ENCODE assay signal across 1 cellular context in the genomic region with DNA sequence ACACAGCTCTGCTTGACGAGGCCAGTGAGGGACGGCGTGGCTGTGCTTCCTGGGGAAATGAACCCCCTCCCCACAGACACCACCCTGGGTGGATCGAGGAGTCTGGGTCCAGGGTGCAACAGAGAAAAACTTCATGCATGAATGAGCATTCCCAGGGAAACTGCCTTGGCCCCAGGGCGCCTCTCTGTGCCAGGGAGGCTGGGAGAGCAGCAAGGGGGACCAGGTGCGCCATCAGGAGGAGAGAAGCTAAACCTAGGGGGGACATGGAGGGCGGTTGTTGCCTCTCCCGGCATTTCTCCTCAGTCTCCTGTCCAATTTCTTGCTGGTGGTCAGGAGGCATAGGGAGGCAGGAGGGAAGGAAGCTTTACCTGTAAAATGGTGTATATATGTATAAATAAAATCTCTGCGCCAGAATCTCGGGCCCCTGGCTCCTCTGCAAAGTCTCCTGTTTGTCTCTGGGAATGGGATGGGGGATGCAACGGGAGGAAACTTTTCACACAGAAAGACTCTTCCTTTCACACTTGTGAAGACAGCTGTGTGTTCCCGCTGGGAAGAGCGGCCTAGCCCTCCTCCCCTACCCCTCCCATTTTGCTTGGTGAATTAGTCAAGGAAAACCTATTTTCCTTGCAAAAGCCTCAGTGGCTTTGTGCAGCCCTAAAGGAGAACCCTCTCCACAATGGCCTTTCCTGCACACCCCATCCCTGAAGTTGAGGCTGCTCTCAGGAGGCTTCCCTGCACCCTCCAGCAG.
TF ChIP-seq lines count a peak whose summit lies in the region.

No MANE protein-coding gene starts in this region.

TF ChIP-seq in HCT116, 20 proteins besides CTCF, POLR2A, EP300 and RAD21:
- TF ChIP-seq FOSL1 (IDR thresholded peaks at IDR 0.05; ENCODE audit: low read depth) (no peak), POLR2AphosphoS5 (IDR thresholded peaks at IDR 0.05; ENCODE audit: low read depth, low read length) (no peak), YY1 (IDR thresholded peaks at IDR 0.05; ENCODE audit: extremely low read depth, insufficient replicate concordance, low read depth, low read length) (no peak), SRF (IDR thresholded peaks at IDR 0.05; ENCODE audit: low read depth) (no peak), CEBPB (IDR thresholded peaks at IDR 0.05; ENCODE audit: low read depth) (no peak), ZFX (IDR thresholded peaks at IDR 0.05) (no peak), EGR1 (IDR thresholded peaks at IDR 0.05; ENCODE audit: low read depth) (no peak), JUND (IDR thresholded peaks at IDR 0.05) (no peak)
- TF ChIP-seq, protein P1, sequence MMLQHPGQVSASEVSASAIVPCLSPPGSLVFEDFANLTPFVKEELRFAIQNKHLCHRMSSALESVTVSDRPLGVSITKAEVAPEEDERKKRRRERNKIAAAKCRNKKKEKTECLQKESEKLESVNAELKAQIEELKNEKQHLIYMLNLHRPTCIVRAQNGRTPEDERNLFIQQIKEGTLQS (IDR thresholded peaks at IDR 0.05): no peak
- TF ChIP-seq, protein P2, sequence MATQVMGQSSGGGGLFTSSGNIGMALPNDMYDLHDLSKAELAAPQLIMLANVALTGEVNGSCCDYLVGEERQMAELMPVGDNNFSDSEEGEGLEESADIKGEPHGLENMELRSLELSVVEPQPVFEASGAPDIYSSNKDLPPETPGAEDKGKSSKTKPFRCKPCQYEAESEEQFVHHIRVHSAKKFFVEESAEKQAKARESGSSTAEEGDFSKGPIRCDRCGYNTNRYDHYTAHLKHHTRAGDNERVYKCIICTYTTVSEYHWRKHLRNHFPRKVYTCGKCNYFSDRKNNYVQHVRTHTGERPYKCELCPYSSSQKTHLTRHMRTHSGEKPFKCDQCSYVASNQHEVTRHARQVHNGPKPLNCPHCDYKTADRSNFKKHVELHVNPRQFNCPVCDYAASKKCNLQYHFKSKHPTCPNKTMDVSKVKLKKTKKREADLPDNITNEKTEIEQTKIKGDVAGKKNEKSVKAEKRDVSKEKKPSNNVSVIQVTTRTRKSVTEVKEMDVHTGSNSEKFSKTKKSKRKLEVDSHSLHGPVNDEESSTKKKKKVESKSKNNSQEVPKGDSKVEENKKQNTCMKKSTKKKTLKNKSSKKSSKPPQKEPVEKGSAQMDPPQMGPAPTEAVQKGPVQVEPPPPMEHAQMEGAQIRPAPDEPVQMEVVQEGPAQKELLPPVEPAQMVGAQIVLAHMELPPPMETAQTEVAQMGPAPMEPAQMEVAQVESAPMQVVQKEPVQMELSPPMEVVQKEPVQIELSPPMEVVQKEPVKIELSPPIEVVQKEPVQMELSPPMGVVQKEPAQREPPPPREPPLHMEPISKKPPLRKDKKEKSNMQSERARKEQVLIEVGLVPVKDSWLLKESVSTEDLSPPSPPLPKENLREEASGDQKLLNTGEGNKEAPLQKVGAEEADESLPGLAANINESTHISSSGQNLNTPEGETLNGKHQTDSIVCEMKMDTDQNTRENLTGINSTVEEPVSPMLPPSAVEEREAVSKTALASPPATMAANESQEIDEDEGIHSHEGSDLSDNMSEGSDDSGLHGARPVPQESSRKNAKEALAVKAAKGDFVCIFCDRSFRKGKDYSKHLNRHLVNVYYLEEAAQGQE (IDR thresholded peaks at IDR 0.05; ENCODE audit: low read depth): no peak
- TF ChIP-seq, protein P3, sequence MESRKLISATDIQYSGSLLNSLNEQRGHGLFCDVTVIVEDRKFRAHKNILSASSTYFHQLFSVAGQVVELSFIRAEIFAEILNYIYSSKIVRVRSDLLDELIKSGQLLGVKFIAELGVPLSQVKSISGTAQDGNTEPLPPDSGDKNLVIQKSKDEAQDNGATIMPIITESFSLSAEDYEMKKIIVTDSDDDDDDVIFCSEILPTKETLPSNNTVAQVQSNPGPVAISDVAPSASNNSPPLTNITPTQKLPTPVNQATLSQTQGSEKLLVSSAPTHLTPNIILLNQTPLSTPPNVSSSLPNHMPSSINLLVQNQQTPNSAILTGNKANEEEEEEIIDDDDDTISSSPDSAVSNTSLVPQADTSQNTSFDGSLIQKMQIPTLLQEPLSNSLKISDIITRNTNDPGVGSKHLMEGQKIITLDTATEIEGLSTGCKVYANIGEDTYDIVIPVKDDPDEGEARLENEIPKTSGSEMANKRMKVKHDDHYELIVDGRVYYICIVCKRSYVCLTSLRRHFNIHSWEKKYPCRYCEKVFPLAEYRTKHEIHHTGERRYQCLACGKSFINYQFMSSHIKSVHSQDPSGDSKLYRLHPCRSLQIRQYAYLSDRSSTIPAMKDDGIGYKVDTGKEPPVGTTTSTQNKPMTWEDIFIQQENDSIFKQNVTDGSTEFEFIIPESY (IDR thresholded peaks at IDR 0.05; ENCODE audit: extremely low read depth, insufficient replicate concordance, low read length): no peak
